Comparison of ENCODE assay signal across 8 cellular contexts in the genomic region with DNA sequence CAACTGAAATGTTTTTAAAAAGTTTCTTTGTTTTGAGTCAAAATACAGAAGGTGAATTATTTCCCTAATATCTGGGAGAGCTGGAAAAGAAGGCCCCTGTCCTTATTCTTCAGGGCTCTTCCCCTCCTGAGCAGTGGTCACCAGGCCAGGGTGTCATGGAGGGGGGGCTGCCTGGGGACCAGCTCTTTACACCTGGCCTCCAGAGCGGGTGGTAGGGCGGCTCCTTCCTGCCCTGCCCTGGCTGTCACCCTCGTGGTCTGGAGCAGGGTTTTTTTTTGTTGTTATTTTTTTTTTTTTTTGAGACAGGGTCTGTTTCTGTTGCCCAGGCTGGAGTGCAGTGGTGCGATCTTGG. TPM values are rescaled to one million over a fixed set of nuclear protein-coding genes. Genes with fewer than 3 reads are reported as not detected.
DNase-seq lines count a peak whose midpoint lies in the region; TF ChIP-seq lines count a peak whose summit lies in the region.

No MANE protein-coding gene starts in this region.

- H3K4me1 ChIP-seq in Loucy (ENCODE audit: insufficient read depth, low read length, poor library complexity, severe bottlenecking): peaks cover 58% of the 10 kb centered on the region
- peaks cover 71% of the 10 kb centered on the region for H3K4me1 ChIP-seq in hepatocyte (ENCODE audit: insufficient read depth)
- peaks cover 50% of the 10 kb centered on the region for H3K4me1 ChIP-seq in smooth muscle cell (ENCODE audit: low read depth)
- H3K4me1 ChIP-seq in neural progenitor cell: peaks cover 48% of the 10 kb centered on the region

- TF ChIP-seq CTCF in Loucy (conservative IDR thresholded peaks at IDR 0.05; ENCODE audit: low read length): no peak
- no peak for TF ChIP-seq CTCF in hepatocyte (IDR thresholded peaks at IDR 0.05; ENCODE audit: poor library complexity)
- TF ChIP-seq CTCF in smooth muscle cell (IDR thresholded peaks at IDR 0.05; ENCODE audit: borderline replicate concordance, insufficient read depth, poor library complexity, severe bottlenecking): no peak
- TF ChIP-seq CTCF in neural progenitor cell (IDR thresholded peaks at IDR 0.05): no peak

- H3K9me3 Mint-ChIP-seq in activated naive CD8-positive, alpha-beta T cell treated with anti-CD3 and anti-CD28 coated beads for 36 hours: no peaks in the 10 kb centered on the region
- H3K9me3 Mint-ChIP-seq in neural progenitor cell: no peaks in the 10 kb centered on the region

- H3K4me2 ChIP-seq in Loucy (ENCODE audit: low read depth, low read length, poor library complexity, severe bottlenecking) (peak overlapping the region; percentile 77), hepatocyte (peak overlapping the region; percentile 100), smooth muscle cell (peak overlapping the region; percentile 98), neural progenitor cell (no peak overlapping the region)

- H3K27ac ChIP-seq in hepatocyte (peak overlapping the region; percentile 87), smooth muscle cell (ENCODE audit: low read depth) (peak overlapping the region; percentile 84), neural progenitor cell (no peak overlapping the region)

- H2AFZ ChIP-seq in Loucy (ENCODE audit: low read length) (no peak overlapping the region), hepatocyte (no peak overlapping the region), smooth muscle cell (ENCODE audit: low read depth) (no peak overlapping the region), neural progenitor cell (replicated peaks) (no peak overlapping the region)

- H3F3A ChIP-seq in Loucy (ENCODE audit: low read depth) (no peaks in the 10 kb centered on the region), smooth muscle cell (ENCODE audit: low read depth) (peaks cover 9% of the 10 kb centered on the region), neural progenitor cell (ENCODE audit: low read depth) (peaks cover 12% of the 10 kb centered on the region)

- H3K27me3 Mint-ChIP-seq in activated naive CD8-positive, alpha-beta T cell treated with anti-CD3 and anti-CD28 coated beads for 36 hours: no peaks in the 10 kb centered on the region
- no peaks in the 10 kb centered on the region for H3K27me3 Mint-ChIP-seq in neural progenitor cell (ENCODE audit: insufficient read depth, low read depth)

- WGBS in hepatocyte (ENCODE audit: low lambda C conversion rate, missing lambda C conversion rate): 57% methylated on average over 4 of the region's 4 CpGs
- WGBS in smooth muscle cell (ENCODE audit: low lambda C conversion rate): 72% methylated on average over 4 of the region's 4 CpGs

- peaks cover 70% of the 10 kb centered on the region for H3K4me1 Mint-ChIP-seq in activated naive CD8-positive, alpha-beta T cell treated with anti-CD3 and anti-CD28 coated beads for 36 hours
- H3K4me1 Mint-ChIP-seq in neural progenitor cell: peaks cover 68% of the 10 kb centered on the region

- DNase-seq in activated naive CD8-positive, alpha-beta T cell treated with anti-CD3 and anti-CD28 coated beads for 36 hours: no peak
- DNase-seq in hepatocyte (ENCODE audit: low spot score) (no peak), smooth muscle cell (lab: John Stamatoyannopoulos, UW; ENCODE audit: unreplicated experiment) (no peak), mucosa of gallbladder (ENCODE audit: low spot score) (no peak), DMS114 treated with DMSO at 0.1 percent for 48 hours (lab: John Stamatoyannopoulos, UW; ENCODE audit: unreplicated experiment) (no peak), NCI-H187 treated with DMSO at 0.1 percent for 48 hours (lab: John Stamatoyannopoulos, UW) (no peak), neural progenitor cell (ENCODE audit: low spot score) (no peak)

- H3K27me3 ChIP-seq in Loucy (ENCODE audit: insufficient read depth, low read length, poor library complexity, severe bottlenecking) (no peaks in the 10 kb centered on the region), hepatocyte (no peaks in the 10 kb centered on the region), smooth muscle cell (ENCODE audit: low read depth) (no peaks in the 10 kb centered on the region), neural progenitor cell (no peaks in the 10 kb centered on the region)

- peaks cover 27% of the 10 kb centered on the region for H3K36me3 Mint-ChIP-seq in activated naive CD8-positive, alpha-beta T cell treated with anti-CD3 and anti-CD28 coated beads for 36 hours
- H3K36me3 Mint-ChIP-seq in neural progenitor cell: peaks cover 9% of the 10 kb centered on the region

- H3K36me3 ChIP-seq in Loucy (ENCODE audit: insufficient read depth, low read length): no peaks in the 10 kb centered on the region
- no peaks in the 10 kb centered on the region for H3K36me3 ChIP-seq in hepatocyte (replicated peaks; ENCODE audit: insufficient read depth, low read depth)
- H3K36me3 ChIP-seq in smooth muscle cell (ENCODE audit: low read depth): no peaks in the 10 kb centered on the region
- H3K36me3 ChIP-seq in neural progenitor cell: no peaks in the 10 kb centered on the region

- H3K4me3 Mint-ChIP-seq in activated naive CD8-positive, alpha-beta T cell treated with anti-CD3 and anti-CD28 coated beads for 36 hours: peak overlapping the region; percentile 72
- H3K4me3 Mint-ChIP-seq in neural progenitor cell: no peak overlapping the region

- H3K4me3 ChIP-seq in Loucy (ENCODE audit: low read length, poor library complexity, severe bottlenecking): peak overlapping the region; percentile 71
- no peak overlapping the region for H3K4me3 ChIP-seq in hepatocyte
- peak overlapping the region; percentile 17 for H3K4me3 ChIP-seq in smooth muscle cell
- no peak overlapping the region for H3K4me3 ChIP-seq in neural progenitor cell

- peaks cover 100% of the 10 kb centered on the region for H3K79me2 ChIP-seq in Loucy (ENCODE audit: insufficient read depth, low read length)
- H3K79me2 ChIP-seq in hepatocyte: peaks cover 100% of the 10 kb centered on the region
- peaks cover 100% of the 10 kb centered on the region for H3K79me2 ChIP-seq in smooth muscle cell (ENCODE audit: low read depth)
- peaks cover 100% of the 10 kb centered on the region for H3K79me2 ChIP-seq in neural progenitor cell (ENCODE audit: low read depth)

- H3K9ac ChIP-seq in Loucy (ENCODE audit: low read depth, low read length, poor library complexity, severe bottlenecking): peak overlapping the region; percentile 42
- peak overlapping the region; percentile 50 for H3K9ac ChIP-seq in smooth muscle cell (ENCODE audit: low read depth)
- H3K9ac ChIP-seq in neural progenitor cell: no peak overlapping the region

- peaks cover 70% of the 10 kb centered on the region for H4K20me1 ChIP-seq in Loucy (ENCODE audit: insufficient read depth, low read length, poor library complexity, severe bottlenecking)
- H4K20me1 ChIP-seq in hepatocyte (ENCODE audit: insufficient read depth, poor library complexity, severe bottlenecking): peaks cover 100% of the 10 kb centered on the region
- peaks cover 100% of the 10 kb centered on the region for H4K20me1 ChIP-seq in smooth muscle cell (ENCODE audit: low read depth)
- H4K20me1 ChIP-seq in neural progenitor cell (ENCODE audit: low read depth): peaks cover 100% of the 10 kb centered on the region

- peak overlapping the region; percentile 86 for H3K27ac Mint-ChIP-seq in activated naive CD8-positive, alpha-beta T cell treated with anti-CD3 and anti-CD28 coated beads for 36 hours
- no peak overlapping the region for H3K27ac Mint-ChIP-seq in neural progenitor cell

- H3K9me2 ChIP-seq in Loucy (replicated peaks; ENCODE audit: low read depth, low read length) (no peaks in the 10 kb centered on the region), hepatocyte (replicated peaks; ENCODE audit: insufficient read depth) (no peaks in the 10 kb centered on the region)

- H3K9me3 ChIP-seq in Loucy (ENCODE audit: insufficient read depth, low read depth, low read length) (no peaks in the 10 kb centered on the region), hepatocyte (ENCODE audit: low read depth) (no peaks in the 10 kb centered on the region), smooth muscle cell (replicated peaks; ENCODE audit: low read depth) (no peaks in the 10 kb centered on the region), neural progenitor cell (ENCODE audit: low read depth) (no peaks in the 10 kb centered on the region)

RNA-seq across cellular contexts. Expression of a gene that starts 6.6 kb away (rescaled TPM):
- 10 to 100 TPM; 25.4 to 27.3 TPM for total RNA-seq in activated naive CD8-positive, alpha-beta T cell treated with anti-CD3 and anti-CD28 coated beads for 36 hours
- total RNA-seq in hepatocyte (17.1 and 21.9 TPM in 2 replicates), smooth muscle cell (14.4 and 19.6 TPM in 2 replicates), mucosa of gallbladder (78.9 TPM), neural progenitor cell (ENCODE audit: low replicate concordance) (7.4 and 15.7 TPM in 2 replicates)
- polyA plus RNA-seq in hepatocyte (5.1 and 6.9 TPM in 2 replicates), smooth muscle cell (4.2 and 6.8 TPM in 2 replicates)

RNA-seq across cellular contexts. Expression of a gene that starts 40.2 kb away (rescaled TPM):
- total RNA-seq in activated naive CD8-positive, alpha-beta T cell treated with anti-CD3 and anti-CD28 coated beads for 36 hours: 10 to 100 TPM; 69.3 to 71.4 TPM
- 24.9 and 36.6 TPM in 2 replicates for total RNA-seq in hepatocyte
- polyA plus RNA-seq in hepatocyte: 117 and 135 TPM in 2 replicates
- 33.1 and 39.8 TPM in 2 replicates for total RNA-seq in smooth muscle cell
- polyA plus RNA-seq in smooth muscle cell: 152 and 162 TPM in 2 replicates
- 74.2 TPM for total RNA-seq in mucosa of gallbladder
- 11.3 and 68.2 TPM in 2 replicates for total RNA-seq in neural progenitor cell (ENCODE audit: low replicate concordance)

Comparison
In these comparisons a context has a peak if more than half of its experiments do, and no peak if none do; other contexts are left out.
1. H3K4me3 ChIP-seq: peak in Loucy (single experiment) and smooth muscle cell (single experiment); none in hepatocyte (single experiment) and neural progenitor cell (single experiment).